8 cellular contexts compared by ENCODE assay signal in the genomic region with DNA sequence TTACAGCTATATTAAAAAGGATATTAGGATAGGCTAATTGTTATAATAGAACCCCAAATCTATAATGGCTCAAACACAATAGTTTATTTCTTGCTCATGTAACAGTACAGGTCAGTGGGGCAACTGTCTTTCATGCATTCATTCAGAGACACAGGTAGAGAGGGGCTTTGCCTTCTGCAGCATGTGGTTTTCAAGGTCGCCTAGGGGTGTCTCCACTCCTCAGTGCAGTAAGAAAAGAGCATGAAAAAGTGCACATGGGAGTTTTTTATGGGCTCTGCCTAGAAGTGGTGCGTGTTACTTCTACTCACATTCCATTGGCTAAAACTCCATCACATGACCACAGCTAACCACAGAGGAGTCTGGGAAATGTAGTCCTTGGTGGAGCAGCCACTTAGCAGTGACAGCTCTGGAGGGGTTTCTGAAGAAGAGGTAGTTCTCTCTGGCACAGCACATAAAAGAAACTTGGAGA. TPM values are rescaled to one million over a fixed set of nuclear protein-coding genes. Genes with fewer than 3 reads are reported as not detected.
DNase-seq lines count a peak whose midpoint lies in the region; ATAC-seq lines count a peak whose summit lies in the region.

No MANE protein-coding gene starts in this region.

- DNase-seq in EH (ENCODE audit: low read depth) (peak; percentile 89), HT1080 (ENCODE audit: low read depth) (peak; percentile 98), RKO (ENCODE audit: low spot score) (peak; percentile 95), globus pallidus (ENCODE audit: low spot score) (peak; percentile 91), pons (ENCODE audit: low spot score) (peak; percentile 94), NCI-H2107 treated with DMSO at 0.1 percent for 48 hours (lab: John Stamatoyannopoulos, UW; ENCODE audit: unreplicated experiment) (no peak)
- DNase-seq in activated naive CD4-positive, alpha-beta T cell treated with Interleukin-2 at 50 U/mL for 16 hours: peak; percentile 49

- ATAC-seq in GM21423 (IDR thresholded peaks at IDR 0.05; ENCODE audit: unreplicated experiment): peak; percentile 87

RNA-seq across cellular contexts. Expression of a gene that starts 1.8 kb away (rescaled TPM):
- total RNA-seq in HT1080 (2014; rRNA removed; shearing (Covaris generic)): 225 and 266 TPM in 2 replicates
- polyA plus RNA-seq in HT1080 (2015; cell fraction: cytosol; rRNA removed): 155 and 233 TPM in 2 replicates
- polyA plus RNA-seq in HT1080 (2015; cell fraction: nucleus; rRNA removed): 268 and 276 TPM in 2 replicates
